ENCODE assay signal across 8 cellular contexts in the genomic region with DNA sequence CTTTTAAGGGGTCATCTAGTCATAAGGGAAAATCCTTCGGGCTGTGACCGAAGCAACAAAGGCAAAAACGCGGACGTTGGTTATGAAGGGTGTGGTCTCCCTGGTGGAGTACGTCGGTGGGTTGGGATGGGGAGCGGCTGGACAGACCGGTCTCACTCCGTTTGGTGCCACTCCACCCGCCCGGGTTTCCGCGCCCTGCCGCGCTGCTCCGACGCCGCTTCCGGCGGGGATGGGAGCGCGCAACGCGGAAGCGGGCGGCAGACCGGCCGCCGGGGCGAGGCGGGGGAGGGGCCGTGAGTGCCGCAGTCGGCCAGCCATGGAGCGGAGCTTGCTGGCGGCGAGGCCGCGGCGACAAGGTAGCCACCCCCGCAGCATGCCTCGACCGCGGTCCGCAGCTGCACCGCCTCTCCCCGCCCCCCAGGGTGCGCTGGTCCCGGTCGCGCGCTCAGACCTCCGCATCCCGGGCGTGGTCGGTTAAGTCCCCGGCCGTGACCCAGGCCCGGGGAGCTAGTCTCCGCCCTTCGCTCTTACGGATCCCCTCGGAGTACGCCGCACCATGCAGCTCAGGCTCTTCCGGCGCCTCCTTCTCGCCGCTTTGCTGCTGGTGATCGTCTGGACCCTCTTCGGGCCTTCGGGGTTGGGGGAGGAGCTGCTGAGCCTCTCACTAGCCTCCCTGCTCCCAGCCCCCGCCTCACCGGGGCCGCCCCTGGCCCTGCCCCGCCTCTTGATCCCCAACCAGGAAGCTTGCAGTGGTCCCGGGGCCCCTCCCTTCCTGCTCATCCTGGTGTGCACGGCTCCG. TPM values are rescaled to one million over a fixed set of nuclear protein-coding genes. Genes with fewer than 3 reads are reported as not detected.
A peak's percentile ranks its signal among the peaks of the same experiment; 100 is the strongest.
DNase-seq lines count a peak whose midpoint lies in the region; ATAC-seq and TF ChIP-seq lines count a peak whose summit lies in the region.

B3GALT4 (plus strand) TSS at position 260 of the 799 bp plus-strand sequence; CDS start at position 557, 297 bp downstream.

- peak within 1 kb of the TSS; percentile 86 to 91 for H3K9ac ChIP-seq in colonic mucosa (ENCODE audit: low read depth in 2 of 2, low read length in 2 of 2)

- DNase-seq in NCI-H524 (lab: John Stamatoyannopoulos, UW) (peak; percentile 40 to 65), NCI-H524 treated with DMSO at 0.1 percent for 48 hours (lab: John Stamatoyannopoulos, UW) (no peak), NCI-H2227 treated with DMSO at 0.1 percent for 48 hours (lab: John Stamatoyannopoulos, UW) (peak; percentile 92), colonic mucosa (peak; percentile 93), left kidney (ENCODE audit: low read depth, low spot score) (peak; percentile 94)
- peak; percentile 87 for DNase-seq in activated CD4-positive, alpha-beta T cell treated with anti-CD3 and anti-CD28 coated beads for 36 hours
- peak; percentile 71 to 76 for DNase-seq in stimulated activated CD4-positive, alpha-beta T cell treated with anti-CD3 and anti-CD28 coated beads, Interleukin-2, amount 100 ng/mL, for 48 hours

- POLR2A ChIA-PET in activated CD4-positive, alpha-beta T cell treated with anti-CD3 and anti-CD28 coated beads for 36 hours (lab: Charles Lee): interaction anchor here (0.6 to 3.7 kb wide), 20 partner anchors 9 to 382 kb away, joined by 3 to 25 read pairs (median 4); partner anchors contain the start of genes CUTA, KIFC1, PFDN6 and RGL2

- no peaks in the 10 kb centered on the region for H3K9me3 ChIP-seq in colonic mucosa

- no peaks in the 10 kb centered on the region for H3K27me3 ChIP-seq in colonic mucosa

- peaks cover 39% of the 10 kb centered on the region for H3K4me1 Mint-ChIP-seq in activated CD4-positive, alpha-beta T cell treated with anti-CD3 and anti-CD28 coated beads for 36 hours

- H3K27me3 Mint-ChIP-seq in activated CD4-positive, alpha-beta T cell treated with anti-CD3 and anti-CD28 coated beads for 36 hours: no peaks in the 10 kb centered on the region

- ATAC-seq in HG02798 (IDR thresholded peaks at IDR 0.05; ENCODE audit: poor library complexity, unreplicated experiment): peak; percentile 69
- peak; percentile 75 for ATAC-seq in activated CD4-positive, alpha-beta T cell treated with anti-CD3 and anti-CD28 coated beads for 36 hours

- H3K9me3 Mint-ChIP-seq in activated CD4-positive, alpha-beta T cell treated with anti-CD3 and anti-CD28 coated beads for 36 hours (ENCODE audit: low read depth): no peaks in the 10 kb centered on the region

- CTCF ChIA-PET in activated CD4-positive, alpha-beta T cell treated with anti-CD3 and anti-CD28 coated beads for 36 hours (lab: Charles Lee): interaction anchor here (0.6 to 4.0 kb wide), 11 partner anchors 12 to 153 kb away, joined by 3 to 17 read pairs (median 4); partner anchors contain the start of genes PFDN6, WDR46 and ZBTB22

- H3K4me3 Mint-ChIP-seq in activated CD4-positive, alpha-beta T cell treated with anti-CD3 and anti-CD28 coated beads for 36 hours: peak within 1 kb of the TSS; percentile 91

- peak; percentile 50 for TF ChIP-seq CTCF in colonic mucosa (IDR thresholded peaks at IDR 0.05)

- peak within 1 kb of the TSS; percentile 92 for H3K27ac Mint-ChIP-seq in activated CD4-positive, alpha-beta T cell treated with anti-CD3 and anti-CD28 coated beads for 36 hours

- H3K4me3 ChIP-seq in colonic mucosa: peak within 1 kb of the TSS; percentile 64

- H3K4me1 ChIP-seq in colonic mucosa: peaks cover 36% of the 10 kb centered on the region

- peak within 1 kb of the TSS; percentile 94 for H3K27ac ChIP-seq in colonic mucosa

- H3K36me3 Mint-ChIP-seq in activated CD4-positive, alpha-beta T cell treated with anti-CD3 and anti-CD28 coated beads for 36 hours (ENCODE audit: low read depth): peaks cover 55% of the 10 kb centered on the region

- intact Hi-C loops in activated CD4-positive, alpha-beta T cell treated with anti-CD3 and anti-CD28 coated beads for 36 hours (cut with DNase I, micrococcal nuclease): loop anchor here (1.0 to 10.0 kb wide), 7 partner anchors 12 to 1302 kb away; partner anchors contain the start of genes PFDN6 (in 2 of the 2), WDR46 (in 2 of the 2), CUTA (in 1 of the 2) and DXO (in 1 of the 2)
- intact Hi-C loops in colonic mucosa (cut with DNase I): loop anchor here (2.0 kb wide), 1 partner anchor 40 kb away; the partner anchor contains the start of gene ZBTB22

- peaks cover 4% of the 10 kb centered on the region for H3K36me3 ChIP-seq in colonic mucosa

RNA-seq across cellular contexts. Expression of gene B3GALT4, which starts in this region (rescaled TPM):
- total RNA-seq in activated CD4-positive, alpha-beta T cell treated with anti-CD3 and anti-CD28 coated beads for 36 hours: 1 to 10 TPM; 2.8 to 3.5 TPM
- 10 to 100 TPM; 22.0 to 26.4 TPM for total RNA-seq in colonic mucosa

Comparison
In these comparisons a context has a peak if more than half of its experiments do, and no peak if none do; other contexts are left out.
1. RNA of gene B3GALT4 (total RNA-seq): 22.0 to 26.4 TPM in colonic mucosa; 2.8 to 3.5 TPM in activated CD4-positive, alpha-beta T cell treated with anti-CD3 and anti-CD28 coated beads for 36 hours; every median in the first group is over 4 times any median in the second.